1 cellular context compared by ENCODE assay signal in genomic region chr16:88475037-88475436, GRCh38.
TF ChIP-seq lines count a peak whose summit lies in the region.

No MANE protein-coding gene starts in this region.

TF ChIP-seq in HepG2, 621 proteins besides CTCF, POLR2A, EP300 and RAD21:
- TF ChIP-seq HMG20B (CRISPR knock-in tag; conservative IDR thresholded peaks at IDR 0.05) (no peak), ZNF687 (CRISPR knock-in tag; IDR thresholded peaks at IDR 0.05) (peak; percentile 18; the same call in 1 of the 2 replicates)
TF ChIP-seq in HepG2: peak in this region for 1.
